5 cellular contexts compared by ENCODE assay signal in genomic region chr14:40317690-40318089, GRCh38.
"Had no signal": no experiment of that assay in that cellular context is flagged by ENCODE, and none has a peak within 500 bp of the region (broad histone marks: within the 10 kb centered on the region; RNA-seq: fewer than 3 reads in every experiment).

No MANE protein-coding gene starts in this region.

- ATAC-seq: HepG2, K562 had no signal

- DNase-seq: IMR-90, KBM-7 had no signal

- H3K4me3 ChIP-seq: K562 had no signal

- H3K27ac ChIP-seq: HL-60 had no signal
